In genomic region chr5:14039576-14039975, GRCh38 we compare ENCODE assay signal across 19 cellular contexts.
A peak's percentile ranks its signal among the peaks of the same experiment; 100 is the strongest.
DNase-seq lines count a peak whose midpoint lies in the region; ATAC-seq, FAIRE-seq and TF ChIP-seq lines count a peak whose summit lies in the region.
"Had no signal": no experiment of that assay in that cellular context is flagged by ENCODE, and none has a peak within 500 bp of the region (broad histone marks: within the 10 kb centered on the region; RNA-seq: fewer than 3 reads in every experiment).

No MANE protein-coding gene starts in this region.

- no peaks in the 10 kb centered on the region for H3K9me3 Mint-ChIP-seq in MCF 10A (ENCODE audit: unreplicated experiment)
- H3K9me3 Mint-ChIP-seq in effector memory CD8-positive, alpha-beta T cell, result peaks cover 0 to 8% of the 10 kb centered on the region in 2 donors
- H3K9me3 Mint-ChIP-seq: activated naive CD8-positive, alpha-beta T cell treated with anti-CD3 and anti-CD28 coated beads, Interleukin-2, amount 10 ng/mL, durations not matched to agents 7 days and 5 days; T-helper 1 cell treated with Interleukin-12 subunit alpha and Interleukin-12 subunit beta and Interleukin-4 antibody, amounts not matched to agents 30 μg/mL and 1 μg/mL, for 36 hours had no signal

- peak overlapping the region in 1 of 2 donors; percentile 11 for H3K27ac ChIP-seq in breast epithelium
- H3K27ac ChIP-seq: Peyer's patch, upper lobe of left lung had no signal

- H3K27me3 ChIP-seq in breast epithelium, result no peaks in the 10 kb centered on the region
- H3K27me3 ChIP-seq: hepatocyte, Peyer's patch, upper lobe of left lung had no signal

- H3K4me1 Mint-ChIP-seq in MCF 10A (ENCODE audit: insufficient read depth, unreplicated experiment), result peaks cover 33% of the 10 kb centered on the region
- H3K4me1 Mint-ChIP-seq in effector memory CD8-positive, alpha-beta T cell (ENCODE audit: low read depth in 2 of 2), result no peaks in the 10 kb centered on the region
- H3K4me1 Mint-ChIP-seq: activated naive CD8-positive, alpha-beta T cell treated with anti-CD3 and anti-CD28 coated beads, Interleukin-2, amount 10 ng/mL, durations not matched to agents 7 days and 5 days had no signal

- no peak for TF ChIP-seq POLR2A in breast epithelium (IDR thresholded peaks at IDR 0.05)

- no peak overlapping the region for H3K4me3 ChIP-seq in breast epithelium
- no peak overlapping the region for H3K4me3 ChIP-seq in fibroblast of mammary gland (ENCODE audit: control insufficient read depth, low read depth, low read length)
- H3K4me3 ChIP-seq: hepatocyte, Peyer's patch, upper lobe of left lung had no signal

- TF ChIP-seq CTCF in MCF 10A (IDR thresholded peaks at IDR 0.05; ENCODE audit: unreplicated experiment) (no peak), breast epithelium (IDR thresholded peaks at IDR 0.05) (no peak), fibroblast of mammary gland (conservative IDR thresholded peaks at IDR 0.05; ENCODE audit: control insufficient read depth, insufficient read depth, low read depth, low read length) (no peak)

- H3K36me3 ChIP-seq in breast epithelium, result no peaks in the 10 kb centered on the region
- H3K36me3 ChIP-seq: Peyer's patch, upper lobe of left lung had no signal

- H3K27me3 Mint-ChIP-seq in MCF 10A (ENCODE audit: insufficient read depth, unreplicated experiment), result no peaks in the 10 kb centered on the region
- peaks cover 4 to 9% of the 10 kb centered on the region in 2 donors for H3K27me3 Mint-ChIP-seq in effector memory CD8-positive, alpha-beta T cell

- CTCF ChIA-PET in MCF 10A (lab: Yijun Ruan, JAX), result interaction anchor here (0.7 to 0.8 kb wide), 2 partner anchors 203 to 323 kb away, joined by 3 read pairs; no protein-coding TSS in a partner anchor

- BruUV-seq in MCF 10A (replicated peaks; lab: Mats Ljungman, UMichigan), result no TSS peak

- DNase-seq in MCF 10A (ENCODE audit: unreplicated experiment) (peak; percentile 59), breast epithelium (ENCODE audit: low spot score in 2 of 2) (no peak), RPMI7951 (ENCODE audit: low read depth) (peak; percentile 61), fibroblast of mammary gland (ENCODE audit: low read depth) (peak; percentile 79), urothelium cell line (ENCODE audit: low spot score) (peak; percentile 77), NCI-H446 (lab: John Stamatoyannopoulos, UW) (no peak), T1000 (lab: John Stamatoyannopoulos, UW) (no peak)
- DNase-seq in effector memory CD8-positive, alpha-beta T cell, result no peak
- DNase-seq: activated naive CD8-positive, alpha-beta T cell treated with anti-CD3 and anti-CD28 coated beads, Interleukin-2, amount 10 ng/mL, durations not matched to agents 7 days and 5 days; COR-L47; NCI-H524 treated with DMSO at 0.1 percent for 48 hours; Peyer's patch; right cardiac atrium; stimulated activated CD4-positive, alpha-beta T cell treated with anti-CD3 and anti-CD28 coated beads, Interleukin-4, amount 100 ng/mL, for 4 hours; upper lobe of left lung had no signal

- ATAC-seq in effector memory CD8-positive, alpha-beta T cell (replicated peaks), result no peak

- peaks cover 0 to 10% of the 10 kb centered on the region in 2 donors for H3K4me1 ChIP-seq in breast epithelium

- H3K27ac Mint-ChIP-seq in MCF 10A (ENCODE audit: low read depth, unreplicated experiment), result peak overlapping the region; percentile 17
- H3K27ac Mint-ChIP-seq in effector memory CD8-positive, alpha-beta T cell, result no peak overlapping the region
- H3K27ac Mint-ChIP-seq: activated naive CD8-positive, alpha-beta T cell treated with anti-CD3 and anti-CD28 coated beads, Interleukin-2, amount 10 ng/mL, durations not matched to agents 7 days and 5 days; T-helper 1 cell treated with Interleukin-12 subunit alpha and Interleukin-12 subunit beta and Interleukin-4 antibody, amounts not matched to agents 30 μg/mL and 1 μg/mL, for 36 hours had no signal

- peak; percentile 37 for FAIRE-seq in urothelium cell line (lab: Jason Lieb, UNC)
- FAIRE-seq: A204.1 had no signal

- no peaks in the 10 kb centered on the region for H3K36me3 Mint-ChIP-seq in MCF 10A (ENCODE audit: insufficient read depth, unreplicated experiment)
- no peaks in the 10 kb centered on the region for H3K36me3 Mint-ChIP-seq in effector memory CD8-positive, alpha-beta T cell (ENCODE audit: insufficient read depth)
- H3K36me3 Mint-ChIP-seq: activated naive CD8-positive, alpha-beta T cell treated with anti-CD3 and anti-CD28 coated beads, Interleukin-2, amount 10 ng/mL, durations not matched to agents 7 days and 5 days had no signal

- no peak overlapping the region for H3K4me3 Mint-ChIP-seq in MCF 10A (ENCODE audit: unreplicated experiment)
- H3K4me3 Mint-ChIP-seq in effector memory CD8-positive, alpha-beta T cell, result no peak overlapping the region
- H3K4me3 Mint-ChIP-seq: activated naive CD8-positive, alpha-beta T cell treated with anti-CD3 and anti-CD28 coated beads, Interleukin-2, amount 10 ng/mL, durations not matched to agents 7 days and 5 days; nephron; T-helper 1 cell treated with Interleukin-12 subunit alpha and Interleukin-12 subunit beta and Interleukin-4 antibody, amounts not matched to agents 30 μg/mL and 1 μg/mL, for 36 hours had no signal

- POLR2A ChIA-PET in MCF 10A (lab: Yijun Ruan, JAX), result no interaction called here

- no peaks in the 10 kb centered on the region for H3K9me3 ChIP-seq in breast epithelium
- H3K9me3 ChIP-seq: Peyer's patch, upper lobe of left lung had no signal

- intact Hi-C loops in MCF 10A (cut with micrococcal nuclease), result loop anchor here (5.0 kb wide), 1 partner anchor 103 kb away; the partner anchor contains the start of gene TRIO
- intact Hi-C loops in breast epithelium (cut with DNase I; ENCODE audit: low total_unique reads), result no loop called here

Comparison
In these comparisons a context has a peak if more than half of its experiments do, and no peak if none do; other contexts are left out.
1. DNase-seq: peak in MCF 10A (single experiment), RPMI7951 (single experiment), fibroblast of mammary gland (single experiment) and urothelium cell line (single experiment); none in breast epithelium (0 of 2), NCI-H446 (0 of 2), effector memory CD8-positive, alpha-beta T cell (0 of 3) and T1000 (single experiment).